In the genomic region with DNA sequence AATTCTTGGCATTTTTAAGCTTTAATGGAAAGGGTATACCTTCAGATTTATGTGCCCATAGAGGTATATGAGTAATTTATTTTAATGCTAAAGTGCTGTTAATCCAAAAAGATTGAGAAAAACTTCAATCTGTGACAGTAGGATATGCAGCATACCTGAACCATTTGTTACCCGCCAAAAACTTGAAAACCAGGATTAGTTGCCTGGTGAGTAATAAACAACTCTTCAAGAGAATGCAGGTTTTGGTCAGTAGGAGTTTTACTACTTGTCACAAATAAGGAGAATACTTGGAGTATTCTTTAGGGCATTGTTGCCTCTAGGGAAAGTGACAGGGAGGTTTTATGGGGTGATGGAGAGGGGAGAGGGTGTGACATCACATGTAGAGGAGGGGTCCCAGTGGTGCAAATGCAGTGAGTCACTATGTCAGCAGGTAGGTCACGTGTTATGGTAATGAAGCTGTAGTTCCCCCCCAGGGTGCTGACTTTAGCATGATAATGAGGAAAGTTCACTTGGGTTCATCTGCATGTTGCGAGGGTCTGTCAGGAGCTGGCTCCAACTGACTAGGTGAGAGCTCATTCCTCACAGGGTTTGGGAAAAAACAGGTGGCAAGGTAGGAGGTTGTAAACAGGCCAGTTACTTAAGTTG, we compare ENCODE assay signal across 20 cellular contexts. TPM values are rescaled to one million over a fixed set of nuclear protein-coding genes. Genes with fewer than 3 reads are reported as not detected.
DNase-seq lines count a peak whose midpoint lies in the region; ATAC-seq and TF ChIP-seq lines count a peak whose summit lies in the region.
"Had no signal": no experiment of that assay in that cellular context is flagged by ENCODE, and none has a peak within 500 bp of the region (broad histone marks: within the 10 kb centered on the region; RNA-seq: fewer than 3 reads in every experiment).

No MANE protein-coding gene starts in this region.

- H3K27me3 Mint-ChIP-seq in activated naive CD4-positive, alpha-beta T cell treated with anti-CD3 and anti-CD28 coated beads, Interleukin-2, amount 50 U/mL, for 24 hours: no peaks in the 10 kb centered on the region
- H3K27me3 Mint-ChIP-seq in T-helper 17 cell (no peaks in the 10 kb centered on the region), type B pancreatic cell (no peaks in the 10 kb centered on the region), endothelial cell (ENCODE audit: unreplicated experiment) (no peaks in the 10 kb centered on the region)
- H3K27me3 Mint-ChIP-seq: CD4-positive, alpha-beta T cell; stimulated activated naive B cell treated with anti-CD40 and anti-IgM and Interleukin-4, amounts not matched to agents 10 μg/mL and 1 μg/mL and 100 μg/mL, for 72 hours had no signal

- TF ChIP-seq CTCF in type B pancreatic cell (conservative IDR thresholded peaks at IDR 0.05) (no peak), thyroid gland (IDR thresholded peaks at IDR 0.05) (no peak), endothelial cell (IDR thresholded peaks at IDR 0.05; ENCODE audit: unreplicated experiment) (no peak)

- no peaks in the 10 kb centered on the region for H3K9me3 ChIP-seq in T-helper 17 cell (ENCODE audit: control insufficient read depth, low read length, poor library complexity, severe bottlenecking)
- no peaks in the 10 kb centered on the region; the same call in 1 of the 2 replicates for H3K9me3 ChIP-seq in iPS DF 6.9 (ENCODE audit: control insufficient read depth, insufficient read depth, low read length)
- H3K9me3 ChIP-seq in thyroid gland: no peaks in the 10 kb centered on the region
- H3K9me3 ChIP-seq: tibial artery had no signal

- peaks cover 17% of the 10 kb centered on the region for H3K36me3 Mint-ChIP-seq in activated naive CD4-positive, alpha-beta T cell treated with anti-CD3 and anti-CD28 coated beads, Interleukin-2, amount 50 U/mL, for 24 hours
- H3K36me3 Mint-ChIP-seq in T-helper 17 cell (ENCODE audit: low read depth): peaks cover 4% of the 10 kb centered on the region
- peaks cover 45% of the 10 kb centered on the region for H3K36me3 Mint-ChIP-seq in type B pancreatic cell
- H3K36me3 Mint-ChIP-seq in endothelial cell (ENCODE audit: low read depth, unreplicated experiment): no peaks in the 10 kb centered on the region

- no peak for TF ChIP-seq POLR2A in thyroid gland (IDR thresholded peaks at IDR 0.05)

- no peaks in the 10 kb centered on the region for H3K36me3 ChIP-seq in iPS DF 6.9 (ENCODE audit: control insufficient read depth, insufficient read depth, low read length)
- H3K36me3 ChIP-seq in thyroid gland: no peaks in the 10 kb centered on the region
- H3K36me3 ChIP-seq: tibial artery had no signal

- peaks cover 92% of the 10 kb centered on the region for H3K4me1 Mint-ChIP-seq in activated naive CD4-positive, alpha-beta T cell treated with anti-CD3 and anti-CD28 coated beads, Interleukin-2, amount 50 U/mL, for 24 hours
- H3K4me1 Mint-ChIP-seq in T-helper 17 cell (peaks cover 51% of the 10 kb centered on the region), type B pancreatic cell (ENCODE audit: unreplicated experiment) (peaks cover 26% of the 10 kb centered on the region), endothelial cell (ENCODE audit: unreplicated experiment) (peaks cover 25% of the 10 kb centered on the region)

- peaks cover 7% of the 10 kb centered on the region for H3K4me1 ChIP-seq in iPS DF 6.9 (ENCODE audit: control insufficient read depth, insufficient read depth, low read length)
- H3K4me1 ChIP-seq in thyroid gland: peaks cover 26 to 42% of the 10 kb centered on the region in 2 donors

- no peak for ATAC-seq in T-helper 17 cell

- no peak for DNase-seq in activated naive CD4-positive, alpha-beta T cell treated with anti-CD3 and anti-CD28 coated beads, Interleukin-2, amount 50 U/mL, for 16 hours
- no peak for DNase-seq in T-helper 17 cell
- DNase-seq in iPS DF 6.9 (ENCODE audit: low read depth, low spot score): peak; percentile 95
- DNase-seq in type B pancreatic cell (ENCODE audit: extremely low spot score, unreplicated experiment): no peak
- no peak for DNase-seq in thyroid gland
- DNase-seq in DMS79 treated with DMSO at 0.1 percent for 48 hours (lab: John Stamatoyannopoulos, UW): no peak
- no peak for DNase-seq in endothelial cell (ENCODE audit: low spot score)
- DNase-seq: activated CD4-positive, alpha-beta T cell treated with anti-CD3 and anti-CD28 coated beads for 4 hours; activated naive CD4-positive, alpha-beta T cell treated with Interleukin-2 at 50 U/mL for 16 hours; CD4-positive, alpha-beta T cell; cortex of kidney; NCI-H1694 treated with DMSO at 0.1 percent for 48 hours; NCI-H446; SHP77; stimulated activated CD4-positive, alpha-beta T cell treated with anti-CD3 and anti-CD28 coated beads, Interleukin-12 subunit alpha, Interleukin-12 subunit beta, amount 100 ng/mL, for 4 hours; stimulated activated naive B cell treated with anti-CD40 and anti-IgM and Interleukin-4, amounts not matched to agents 10 μg/mL and 1 μg/mL and 100 μg/mL, for 72 hours; T-helper 2 cell; tibial artery had no signal

- H3K4me3 ChIP-seq in iPS DF 6.9 (ENCODE audit: low read length) (no peak overlapping the region), thyroid gland (replicated peaks in 1 of 3) (no peak overlapping the region)
- H3K4me3 ChIP-seq: tibial artery had no signal

- no peaks in the 10 kb centered on the region for H3K27me3 ChIP-seq in iPS DF 6.9 (ENCODE audit: control insufficient read depth, insufficient read depth, low read length)
- no peaks in the 10 kb centered on the region for H3K27me3 ChIP-seq in thyroid gland
- H3K27me3 ChIP-seq: tibial artery had no signal

- H3K27ac ChIP-seq in iPS DF 6.9 (ENCODE audit: low read length) (no peak overlapping the region), thyroid gland (no peak overlapping the region)
- H3K27ac ChIP-seq: tibial artery had no signal

- no peak overlapping the region for H3K4me3 Mint-ChIP-seq in activated naive CD4-positive, alpha-beta T cell treated with anti-CD3 and anti-CD28 coated beads, Interleukin-2, amount 50 U/mL, for 24 hours
- H3K4me3 Mint-ChIP-seq in T-helper 17 cell (peak overlapping the region; percentile 49), type B pancreatic cell (peak overlapping the region; percentile 29), endothelial cell (ENCODE audit: unreplicated experiment) (no peak overlapping the region)
- H3K4me3 Mint-ChIP-seq: neural crest cell had no signal

- intact Hi-C loops in thyroid gland (cut with DNase I): no loop called here

- no CpG with 5 or more reads among the region's 3 CpGs for WGBS in iPS DF 6.9 (ENCODE audit: insufficient coverage, insufficient read length)
- 94 to 98% methylated on average over 3 of the region's 3 CpGs for WGBS in thyroid gland, 2 donors

- peaks cover 7% of the 10 kb centered on the region for H3K9me3 Mint-ChIP-seq in activated naive CD4-positive, alpha-beta T cell treated with anti-CD3 and anti-CD28 coated beads, Interleukin-2, amount 50 U/mL, for 24 hours
- H3K9me3 Mint-ChIP-seq in type B pancreatic cell (peaks cover 24% of the 10 kb centered on the region), endothelial cell (ENCODE audit: unreplicated experiment) (no peaks in the 10 kb centered on the region)

- peak overlapping the region; percentile 38 for H3K27ac Mint-ChIP-seq in activated naive CD4-positive, alpha-beta T cell treated with anti-CD3 and anti-CD28 coated beads, Interleukin-2, amount 50 U/mL, for 24 hours
- no peak overlapping the region for H3K27ac Mint-ChIP-seq in T-helper 17 cell
- H3K27ac Mint-ChIP-seq in type B pancreatic cell: peak overlapping the region; percentile 50
- no peak overlapping the region for H3K27ac Mint-ChIP-seq in endothelial cell (ENCODE audit: unreplicated experiment)
- H3K27ac Mint-ChIP-seq: CD4-positive, alpha-beta T cell; stimulated activated naive B cell treated with anti-CD40 and anti-IgM and Interleukin-4, amounts not matched to agents 10 μg/mL and 1 μg/mL and 100 μg/mL, for 72 hours had no signal

RNA-seq across cellular contexts. Expression of a gene that starts 23.1 kb away (rescaled TPM):
- total RNA-seq in T-helper 17 cell: 10 to 100 TPM; 52.0 to 66.7 TPM
- total RNA-seq in type B pancreatic cell (ENCODE audit: low replicate concordance): 49.9 and 52.0 TPM in 2 replicates
- total RNA-seq in thyroid gland: 10 to 100 TPM; 42.4 to 67.4 (median 49.8) TPM
- 38.0 TPM for total RNA-seq in endothelial cell (ENCODE audit: unreplicated experiment)

Comparison
In these comparisons a context has a peak if more than half of its experiments do, and no peak if none do; other contexts are left out.
1. H3K27ac Mint-ChIP-seq: peak in activated naive CD4-positive, alpha-beta T cell treated with anti-CD3 and anti-CD28 coated beads, Interleukin-2, amount 50 U/mL, for 24 hours (single experiment) and type B pancreatic cell (single experiment); none in T-helper 17 cell (single experiment) and endothelial cell (single experiment).
2. H3K4me3 Mint-ChIP-seq: peak in T-helper 17 cell (single experiment) and type B pancreatic cell (single experiment); none in activated naive CD4-positive, alpha-beta T cell treated with anti-CD3 and anti-CD28 coated beads, Interleukin-2, amount 50 U/mL, for 24 hours (single experiment) and endothelial cell (single experiment).